In the genomic region with DNA sequence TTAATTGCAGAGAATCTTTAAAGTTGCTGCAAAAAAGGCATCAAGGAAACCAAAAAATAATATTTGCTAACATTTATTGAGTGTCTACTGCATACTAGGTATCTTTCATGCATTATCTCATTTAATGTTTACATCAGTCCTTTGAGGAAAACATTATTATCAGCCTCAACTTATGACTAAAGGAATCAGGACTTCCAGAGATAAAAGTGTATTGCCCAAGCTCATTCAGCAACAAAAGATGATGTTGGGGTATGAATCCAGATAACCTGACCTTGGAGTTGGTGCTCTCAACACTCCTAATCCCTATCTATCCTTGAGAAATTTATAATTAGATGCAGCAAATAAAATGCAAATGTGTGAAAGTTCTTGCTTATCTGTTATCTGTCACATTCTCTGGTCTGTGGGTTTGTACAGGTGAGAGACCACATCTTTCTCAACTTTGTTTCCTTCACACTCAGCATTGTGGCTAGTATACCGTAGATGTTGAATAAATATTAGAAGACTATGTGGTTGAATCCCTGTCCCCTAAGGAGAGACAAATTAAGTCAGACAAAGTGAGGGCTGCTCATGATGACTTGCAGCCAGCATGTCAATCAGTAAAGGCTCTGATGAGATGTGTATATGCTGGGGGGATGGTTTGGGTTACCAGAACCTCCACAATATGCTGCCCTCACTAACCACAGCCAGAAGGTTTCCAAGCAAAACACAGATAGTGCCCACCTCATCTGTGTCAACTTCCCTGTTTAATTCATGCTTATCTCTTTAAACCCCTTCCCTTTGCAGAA, we compare ENCODE assay signal across 17 cellular contexts.
"Had no signal": no experiment of that assay in that cellular context is flagged by ENCODE, and none has a peak within 500 bp of the region (broad histone marks: within the 10 kb centered on the region; RNA-seq: fewer than 3 reads in every experiment).

No MANE protein-coding gene starts in this region.

- H3K4me1 ChIP-seq: adrenal gland had no signal

- H3K27ac ChIP-seq: adrenal gland, dorsolateral prefrontal cortex, left ventricle myocardium inferior, ovary, right lobe of liver, upper lobe of left lung had no signal

- H3K4me3 Mint-ChIP-seq: activated naive CD4-positive, alpha-beta T cell treated with anti-CD3 and anti-CD28 coated beads for 36 hours; naive thymus-derived CD4-positive, alpha-beta T cell; stimulated activated naive CD8-positive, alpha-beta T cell treated with anti-CD3 and anti-CD28 coated beads, Interleukin-15, Interleukin-2, amounts not matched to agents 100 ng/mL and 50 ng/mL, for 24 hours had no signal

- H3K27me3 ChIP-seq: ovary had no signal

- H3K9me3 Mint-ChIP-seq: activated naive CD4-positive, alpha-beta T cell treated with anti-CD3 and anti-CD28 coated beads for 36 hours; naive thymus-derived CD4-positive, alpha-beta T cell; stimulated activated naive CD8-positive, alpha-beta T cell treated with anti-CD3 and anti-CD28 coated beads, Interleukin-15, Interleukin-2, amounts not matched to agents 100 ng/mL and 50 ng/mL, for 24 hours had no signal

- H3K36me3 Mint-ChIP-seq: naive thymus-derived CD4-positive, alpha-beta T cell had no signal

- H3K27ac Mint-ChIP-seq: activated naive CD4-positive, alpha-beta T cell treated with anti-CD3 and anti-CD28 coated beads for 36 hours; naive thymus-derived CD4-positive, alpha-beta T cell; stimulated activated naive CD8-positive, alpha-beta T cell treated with anti-CD3 and anti-CD28 coated beads, Interleukin-15, Interleukin-2, amounts not matched to agents 100 ng/mL and 50 ng/mL, for 24 hours had no signal

- H3K36me3 ChIP-seq: adrenal gland, left ventricle myocardium inferior, ovary, right lobe of liver, upper lobe of left lung had no signal

- ATAC-seq: esophagus mucosa; mucosa of descending colon; naive thymus-derived CD4-positive, alpha-beta T cell; right lobe of liver had no signal

- DNase-seq: activated CD4-positive, alpha-beta T cell treated with anti-CD3 and anti-CD28 coated beads for 4 hours; activated CD8-positive, alpha-beta memory T cell treated with anti-CD3 and anti-CD28 coated beads, Interleukin-2, amount 50 U/mL, for 48 hours; activated naive CD4-positive, alpha-beta T cell treated with anti-CD3 and anti-CD28 coated beads for 36 hours; adrenal gland; left ventricle myocardium inferior; mucosa of descending colon; naive thymus-derived CD4-positive, alpha-beta T cell; ovary; right lobe of liver; stimulated activated CD4-positive, alpha-beta T cell treated with anti-CD3 and anti-CD28 coated beads, Interleukin-4, amount 100 ng/mL, for 4 hours; stimulated activated CD8-positive, alpha-beta memory T cell treated with anti-CD3 and anti-CD28 coated beads, Interleukin-4, amount 100 ng/mL, for 48 hours; upper lobe of left lung had no signal

- H3K9me3 ChIP-seq: adrenal gland, left ventricle myocardium inferior, mucosa of descending colon, ovary, right lobe of liver, upper lobe of left lung had no signal

- H3K4me3 ChIP-seq: adrenal gland, dorsolateral prefrontal cortex, left ventricle myocardium inferior, mucosa of descending colon, ovary, right lobe of liver, smooth muscle cell, upper lobe of left lung had no signal

- FAIRE-seq: endometrium had no signal

- H3K4me2 ChIP-seq: smooth muscle cell had no signal
